In genomic region chr1:147719029-147719703, GRCh38 we compare ENCODE assay signal across 31 cellular contexts. TPM values are rescaled to one million over a fixed set of nuclear protein-coding genes. Genes with fewer than 3 reads are reported as not detected.
DNase-seq lines count a peak whose midpoint lies in the region; ATAC-seq, FAIRE-seq and TF ChIP-seq lines count a peak whose summit lies in the region.
"Had no signal": no experiment of that assay in that cellular context is flagged by ENCODE, and none has a peak within 500 bp of the region (broad histone marks: within the 10 kb centered on the region; RNA-seq: fewer than 3 reads in every experiment).

No MANE protein-coding gene starts in this region.

- H3K4me3 Mint-ChIP-seq in activated T-cell treated with anti-CD3 and anti-CD28 coated beads, Interleukin-2, amount 50 U/mL, for 4 hours = no peak overlapping the region
- H3K4me3 Mint-ChIP-seq: activated CD8-positive, alpha-beta T cell treated with anti-CD3 and anti-CD28 coated beads, Interleukin-2, amount 10 ng/mL, durations not matched to agents 7 days and 5 days; activated naive CD4-positive, alpha-beta T cell treated with anti-CD3 and anti-CD28 coated beads, Interleukin-2, amount 50 U/mL, for 24 hours; activated T-helper 17 cell treated with anti-CD3 and anti-CD28 coated beads, Interleukin-2, amount 50 U/mL, for 72 hours; CD8-positive, alpha-beta T cell; GM23338 had no signal

- H3K27ac ChIP-seq in A549 = peak overlapping the region in 1 of 2 experiments; percentile 32; a peak in 1 of 6 replicates
- H3K27ac ChIP-seq: brain microvascular endothelial cell, hepatocyte, pancreas, SJCRH30, testis had no signal

- no peak for TF ChIP-seq EP300 in A549 (IDR thresholded peaks at IDR 0.05)

- no peaks in the 10 kb centered on the region for H3K9me3 Mint-ChIP-seq in activated T-cell treated with anti-CD3 and anti-CD28 coated beads, Interleukin-2, amount 50 U/mL, for 4 hours
- H3K9me3 Mint-ChIP-seq: activated naive CD4-positive, alpha-beta T cell treated with anti-CD3 and anti-CD28 coated beads, Interleukin-2, amount 50 U/mL, for 24 hours; CD8-positive, alpha-beta T cell had no signal

- peak in 1 of 2 experiments; percentile 32 for DNase-seq in A549 (ENCODE audit: low read depth in 1 of 2, low spot score in 1 of 2)
- peak; percentile 88 for DNase-seq in DMS53 treated with DMSO at 0.1 percent for 48 hours (lab: John Stamatoyannopoulos, UW; ENCODE audit: unreplicated experiment)
- DNase-seq in OCI-M1 (lab: John Stamatoyannopoulos, UW) = peak; percentile 18
- peak in 1 of 2 donors; percentile 18 for DNase-seq in left colon
- no peak for DNase-seq in activated T-cell treated with anti-CD3 and anti-CD28 coated beads, Interleukin-2, amount 50 U/mL, for 4 hours
- DNase-seq in activated CD4-positive, alpha-beta T cell treated with anti-CD3 and anti-CD28 coated beads, Interleukin-2, amount 50 U/mL, for 1 hour = no peak
- no peak for DNase-seq in HuH-7 (ENCODE audit: low spot score)
- DNase-seq: ACHN; activated CD8-positive, alpha-beta T cell treated with anti-CD3 and anti-CD28 coated beads, Interleukin-2, amount 10 ng/mL, durations not matched to agents 7 days and 5 days; amniotic stem cell; BE2C; brain microvascular endothelial cell; CD8-positive, alpha-beta T cell; left cardiac atrium; NCI-H1092 treated with DMSO at 0.1 percent for 48 hours; NCI-H187; NCI-H69; retina; small intestine; stimulated activated naive CD4-positive, alpha-beta T cell treated with Interleukin-2 at 50 U/mL for 16 hours; SW 1271; testis had no signal

- no peak for TF ChIP-seq POLR2A in A549 (IDR thresholded peaks at IDR 0.05; ENCODE audit: low read length)

- TF ChIP-seq RAD21 in A549 (conservative IDR thresholded peaks at IDR 0.05 in 1 of 2, IDR thresholded peaks at IDR 0.05 in 1 of 2) = no peak

- FAIRE-seq in A549 (lab: Jason Lieb, UNC) = no peak
- FAIRE-seq: pancreas, small intestine had no signal

- H3K4me1 ChIP-seq in A549 = no peaks in the 10 kb centered on the region
- H3K4me1 ChIP-seq: BE2C, SJCRH30, testis had no signal

- H3K4me1 Mint-ChIP-seq in activated T-cell treated with anti-CD3 and anti-CD28 coated beads, Interleukin-2, amount 50 U/mL, for 4 hours (ENCODE audit: low read depth) = peaks cover 12% of the 10 kb centered on the region

- no peak for TF ChIP-seq CTCF in A549 (IDR thresholded peaks at IDR 0.05)

- H3K36me3 Mint-ChIP-seq in activated T-cell treated with anti-CD3 and anti-CD28 coated beads, Interleukin-2, amount 50 U/mL, for 4 hours (ENCODE audit: insufficient read depth) = no peaks in the 10 kb centered on the region
- H3K36me3 Mint-ChIP-seq: CD8-positive, alpha-beta T cell had no signal

- H3K4me3 ChIP-seq in A549 = no peak overlapping the region
- H3K4me3 ChIP-seq: GM23338, hepatocyte, pancreas, SJCRH30, testis had no signal

- intact Hi-C loops in left colon (cut with DNase I, micrococcal nuclease) = no loop called here

- POLR2A ChIA-PET in A549 (lab: Yijun Ruan, JAX) = no interaction called here

- peaks cover 22% of the 10 kb centered on the region for H3K27me3 Mint-ChIP-seq in activated T-cell treated with anti-CD3 and anti-CD28 coated beads, Interleukin-2, amount 50 U/mL, for 4 hours (ENCODE audit: low read depth)

- CTCF ChIA-PET in A549 (lab: Yijun Ruan, JAX) = interaction anchor here (0.9 to 2.3 kb wide), 2 partner anchors 171 to 174 kb away, joined by 3 to 8 read pairs; no protein-coding TSS in a partner anchor

- 66% methylated on average over 7 of the region's 7 CpGs for WGBS in A549 (ENCODE audit: missing lambda C conversion rate)

- H3K4me2 ChIP-seq in A549 = no peak overlapping the region
- H3K4me2 ChIP-seq: GM23338, hepatocyte had no signal

- no peaks in the 10 kb centered on the region for H3K9me3 ChIP-seq in A549
- H3K9me3 ChIP-seq: BE2C, pancreas, SJCRH30, testis had no signal

- no peak for ATAC-seq in A549
- ATAC-seq in left colon = peak; percentile 30
- no peak for ATAC-seq in activated T-cell treated with anti-CD3 and anti-CD28 coated beads, Interleukin-2, amount 50 U/mL, for 4 hours
- ATAC-seq: activated CD8-positive, alpha-beta T cell treated with anti-CD3 and anti-CD28 coated beads, Interleukin-2, amount 10 ng/mL, durations not matched to agents 7 days and 5 days; activated T-helper 17 cell treated with anti-CD3 and anti-CD28 coated beads, Interleukin-2, amount 50 U/mL, for 72 hours; CD8-positive, alpha-beta T cell; GM23338 had no signal

TF ChIP-seq in A549, 52 proteins besides CTCF, POLR2A, EP300 and RAD21:
- peak; percentile 84 for TF ChIP-seq NFE2L2 (conservative IDR thresholded peaks at IDR 0.05; ENCODE audit: low read length)
- TF ChIP-seq REST (IDR thresholded peaks at IDR 0.05) = no peak
- no peak for TF ChIP-seq RCOR1 (IDR thresholded peaks at IDR 0.05; ENCODE audit: low read depth, low read length)
- TF ChIP-seq MAFK (IDR thresholded peaks at IDR 0.05; ENCODE audit: partially characterized antibody) = peak; percentile 79

RNA-seq across cellular contexts. Expression of gene GJA5, which starts 41.2 kb away (rescaled TPM):
- 0.04 TPM in 1 of 2 replicates, not detected in the other for polyA plus RNA-seq in A549 (2011; rRNA removed)
- not detected in 2 replicates for polyA plus RNA-seq in A549 (2012; cell fraction: cytosol; rRNA removed)
- not detected in 2 replicates for polyA plus RNA-seq in A549 (2012; cell fraction: nucleus; rRNA removed)
- not detected in 3 replicates for polyA plus RNA-seq in A549 (2017; fragmentation: RNase III; extraction: RNeasy Plus Mini Kit Qiagen cat#74134 plus additional on column Dnase treatment)
- polyA minus RNA-seq in A549 (2011; rRNA and poly(A)+ RNA removed) = not detected in 2 replicates
- total RNA-seq in left colon = 1 to 10 TPM; 2.5 to 3.0 TPM
- not detected for total RNA-seq in activated T-cell treated with anti-CD3 and anti-CD28 coated beads, Interleukin-2, amount 50 U/mL, for 4 hours
- total RNA-seq: activated CD8-positive, alpha-beta T cell treated with anti-CD3 and anti-CD28 coated beads, Interleukin-2, amount 10 ng/mL, durations not matched to agents 7 days and 5 days; activated T-helper 17 cell treated with anti-CD3 and anti-CD28 coated beads, Interleukin-2, amount 50 U/mL, for 72 hours; CD8-positive, alpha-beta T cell; Daoy; fibroblast of lung; SJCRH30 had no signal
- polyA plus RNA-seq: neural cell had no signal

RNA-seq across cellular contexts. Expression of gene ACP6, which starts 48.8 kb away (rescaled TPM):
- 26.2 and 26.5 TPM in 2 replicates for polyA plus RNA-seq in A549 (2011; rRNA removed)
- 6.0 and 8.4 TPM in 2 replicates for polyA plus RNA-seq in A549 (2012; cell fraction: cytosol; rRNA removed)
- 8.9 and 19.0 TPM in 2 replicates for polyA plus RNA-seq in A549 (2012; cell fraction: nucleus; rRNA removed)
- polyA plus RNA-seq in A549 (2017; fragmentation: RNase III; extraction: RNeasy Plus Mini Kit Qiagen cat#74134 plus additional on column Dnase treatment) = 12.4 to 21.7 TPM (median 14.9 TPM) in 3 replicates
- polyA minus RNA-seq in A549 (2011; rRNA and poly(A)+ RNA removed) = 23.4 and 24.8 TPM in 2 replicates
- total RNA-seq in left colon = 10 to 100 TPM; 20.0 to 23.5 TPM
- total RNA-seq in activated T-cell treated with anti-CD3 and anti-CD28 coated beads, Interleukin-2, amount 50 U/mL, for 4 hours = 1 to 10 TPM; 5.2 to 8.1 (median 5.6) TPM

Comparison
In these comparisons a context has a peak if more than half of its experiments do, and no peak if none do; other contexts are left out.
1. DNase-seq: peak in DMS53 treated with DMSO at 0.1 percent for 48 hours (single experiment) and OCI-M1 (single experiment); none in activated T-cell treated with anti-CD3 and anti-CD28 coated beads, Interleukin-2, amount 50 U/mL, for 4 hours (single experiment), activated CD4-positive, alpha-beta T cell treated with anti-CD3 and anti-CD28 coated beads, Interleukin-2, amount 50 U/mL, for 1 hour (single experiment) and HuH-7 (single experiment).